28 cellular contexts compared by ENCODE assay signal in the genomic region with DNA sequence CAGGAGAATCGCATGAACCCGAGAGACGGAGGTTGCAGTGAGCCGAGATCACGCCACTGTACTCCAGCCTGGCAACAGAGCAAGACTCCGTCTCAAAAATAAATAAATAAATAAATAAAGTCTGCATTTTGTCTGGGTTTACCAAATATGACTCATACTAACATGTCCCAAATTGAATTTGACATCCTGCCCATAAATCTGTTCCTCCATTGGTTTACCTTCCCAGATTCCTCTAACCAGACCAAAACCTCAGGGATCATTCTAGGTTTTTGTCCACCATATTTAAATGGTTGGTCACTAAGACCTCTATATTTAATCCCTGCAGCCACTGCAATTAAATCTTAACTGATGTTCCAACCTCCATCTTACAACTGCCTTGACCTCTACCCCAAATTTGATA.
"Had no signal": no experiment of that assay in that cellular context is flagged by ENCODE, and none has a peak within 500 bp of the region (broad histone marks: within the 10 kb centered on the region; RNA-seq: fewer than 3 reads in every experiment).

No MANE protein-coding gene starts in this region.

- H3K27me3 ChIP-seq: dorsolateral prefrontal cortex, heart right ventricle, sigmoid colon, spleen, tibial nerve, upper lobe of left lung had no signal

- H3K4me1 Mint-ChIP-seq: immature natural killer cell; nephron progenitor cell; stimulated activated memory B cell treated with anti-CD40 and anti-IgM and Interleukin-4, amounts not matched to agents 10 μg/mL and 1 μg/mL and 100 μg/mL, for 72 hours had no signal

- DNase-seq: dorsolateral prefrontal cortex; effector CD4-positive, alpha-beta T cell; foreskin melanocyte; glutamatergic neuron; heart right ventricle; hippocampal formation; immature natural killer cell; islet precursor cell; left ventricle myocardium superior; lower lobe of right lung; naive B cell; nephron progenitor cell; nucleus accumbens; posterior cingulate gyrus; psoas muscle; right cardiac atrium; sigmoid colon; spleen; stimulated activated CD4-positive, alpha-beta T cell treated with anti-CD3 and anti-CD28 coated beads, Interleukin-4, amount 100 ng/mL, for 4 hours; stimulated activated naive CD8-positive, alpha-beta T cell treated with anti-CD3 and anti-CD28 coated beads, Interleukin-15, Interleukin-2, amounts not matched to agents 100 U/mL and 50 U/mL, for 24 hours; substantia nigra; upper lobe of left lung had no signal

- H3K27me3 Mint-ChIP-seq: memory B cell; naive B cell; stimulated activated memory B cell treated with anti-CD40 and anti-IgM and Interleukin-4, amounts not matched to agents 10 μg/mL and 1 μg/mL and 100 μg/mL, for 72 hours had no signal

- H3K27ac Mint-ChIP-seq: memory B cell; naive B cell; nephron progenitor cell; stimulated activated memory B cell treated with anti-CD40 and anti-IgM and Interleukin-4, amounts not matched to agents 10 μg/mL and 1 μg/mL and 100 μg/mL, for 72 hours had no signal

- H3K4me3 Mint-ChIP-seq: immature natural killer cell; memory B cell; naive B cell; nephron progenitor cell; stimulated activated memory B cell treated with anti-CD40 and anti-IgM and Interleukin-4, amounts not matched to agents 10 μg/mL and 1 μg/mL and 100 μg/mL, for 72 hours had no signal

- H3K9me3 Mint-ChIP-seq: immature natural killer cell had no signal

- H3K4me3 ChIP-seq: dorsolateral prefrontal cortex, heart right ventricle, lower lobe of right lung, psoas muscle, sigmoid colon, skin epidermis, spleen, thoracic aorta, tibial nerve, upper lobe of left lung had no signal

- H3K4me1 ChIP-seq: heart right ventricle, lower lobe of right lung, psoas muscle, sigmoid colon, spleen, upper lobe of left lung had no signal

- H3K9me3 ChIP-seq: lower lobe of right lung, psoas muscle, sigmoid colon, spleen, thoracic aorta, tibial nerve, upper lobe of left lung had no signal

- ATAC-seq: esophagus mucosa; heart right ventricle; left ventricle myocardium superior; lower lobe of right lung; psoas muscle; right cardiac atrium; stimulated activated memory B cell treated with anti-CD40 and anti-IgM and Interleukin-4, amounts not matched to agents 10 μg/mL and 1 μg/mL and 100 μg/mL, for 72 hours; stimulated activated naive CD8-positive, alpha-beta T cell treated with anti-CD3 and anti-CD28 coated beads, Interleukin-15, Interleukin-2, amounts not matched to agents 100 U/mL and 50 U/mL, for 24 hours had no signal
